Comparison of ENCODE assay signal across 9 cellular contexts in genomic region chr1:203320546-203321272, GRCh38. TPM values are rescaled to one million over a fixed set of nuclear protein-coding genes. Genes with fewer than 3 reads are reported as not detected.
DNase-seq lines count a peak whose midpoint lies in the region; ATAC-seq, FAIRE-seq and TF ChIP-seq lines count a peak whose summit lies in the region.
"Had no signal": no experiment of that assay in that cellular context is flagged by ENCODE, and none has a peak within 500 bp of the region (broad histone marks: within the 10 kb centered on the region; RNA-seq: fewer than 3 reads in every experiment).

No MANE protein-coding gene starts in this region.

- H3K9me3 ChIP-seq in OCI-LY1 (ENCODE audit: low read length), result no peaks in the 10 kb centered on the region
- no peaks in the 10 kb centered on the region for H3K9me3 ChIP-seq in GM12878 (replicated peaks; ENCODE audit: control insufficient read depth, insufficient read depth, low read length)
- no peaks in the 10 kb centered on the region for H3K9me3 ChIP-seq in lower lobe of right lung
- no peaks in the 10 kb centered on the region for H3K9me3 ChIP-seq in vagina

- H3K36me3 ChIP-seq in OCI-LY1 (ENCODE audit: insufficient read depth, low read length), result no peaks in the 10 kb centered on the region
- H3K36me3 ChIP-seq in GM12878 (ENCODE audit: control insufficient read depth in 2 of 2, insufficient read depth in 2 of 2, low read length in 1 of 2), result no peaks in the 10 kb centered on the region
- H3K36me3 ChIP-seq in lower lobe of right lung, result no peaks in the 10 kb centered on the region
- no peaks in the 10 kb centered on the region for H3K36me3 ChIP-seq in vagina

- BruUV-seq in GM12878 (replicated peaks; lab: Mats Ljungman, UMichigan), result no TSS peak

- H3K9me2 ChIP-seq in OCI-LY1 (ENCODE audit: low read depth, low read length), result no peaks in the 10 kb centered on the region

- H3K27me3 ChIP-seq in OCI-LY1 (ENCODE audit: insufficient read depth, low read length), result no peaks in the 10 kb centered on the region
- H3K27me3 ChIP-seq in GM12878 (replicated peaks in 1 of 2; ENCODE audit: control insufficient read depth in 2 of 2, insufficient read depth in 2 of 2, low read length in 1 of 2), result no peaks in the 10 kb centered on the region
- H3K27me3 ChIP-seq in lower lobe of right lung (ENCODE audit: low read depth), result no peaks in the 10 kb centered on the region
- H3K27me3 ChIP-seq in vagina, result no peaks in the 10 kb centered on the region

- in situ Hi-C loops in GM12878 (cut with MboI), result no loop called here

- POLR2A ChIA-PET in GM12878 (lab: Charles Lee), result interaction anchor here (0.5 to 9.5 kb wide), 7 partner anchors 9 to 60 kb away, joined by 3 to 395 read pairs (median 7); partner anchors contain the start of gene BTG2

- ATAC-seq in GM21515 (IDR thresholded peaks at IDR 0.05; ENCODE audit: unreplicated experiment) (peak; percentile 66), GM12878 (peak; percentile 68), lower lobe of right lung (peak; percentile 25 to 70)

- H3K9ac ChIP-seq in OCI-LY1 (ENCODE audit: low read length), result peak overlapping the region; percentile 86
- peak overlapping the region; percentile 24 for H3K9ac ChIP-seq in GM12878 (ENCODE audit: control insufficient read depth, insufficient read depth, low read length)

- H3K4me3 ChIP-seq in OCI-LY1 (ENCODE audit: low read depth, low read length, poor library complexity, severe bottlenecking) (peak overlapping the region; percentile 41), GM12878 (no peak overlapping the region; the same call in 1 of the 2 replicates), lower lobe of right lung (no peak overlapping the region), vagina (no peak overlapping the region)
- H3K4me3 ChIP-seq: SK-N-MC had no signal

- H3K4me2 ChIP-seq in OCI-LY1 (ENCODE audit: low read length), result peak overlapping the region; percentile 83
- H3K4me2 ChIP-seq in GM12878 (ENCODE audit: control insufficient read depth, insufficient read depth), result peak overlapping the region; percentile 93

- no peaks in the 10 kb centered on the region for H4K20me1 ChIP-seq in OCI-LY1 (ENCODE audit: insufficient read depth, low read length)
- no peaks in the 10 kb centered on the region for H4K20me1 ChIP-seq in GM12878 (ENCODE audit: control insufficient read depth, insufficient read depth)

- TF ChIP-seq EP300 in Ishikawa (IDR thresholded peaks at IDR 0.05; ENCODE audit: borderline replicate concordance) (no peak), GM12878 (IDR thresholded peaks at IDR 0.05; ENCODE audit: borderline replicate concordance in 1 of 2, control insufficient read depth in 1 of 2, low read depth in 2 of 2, low read length in 2 of 2) (peak; percentile 47 to 89; a peak in 2 of 4 replicates)

- WGBS in GM12878 (ENCODE audit: insufficient coverage, insufficient replicate concordance, low lambda C conversion rate, missing lambda C conversion rate), result 18% methylated on average over 6 of the region's 6 CpGs

- no peak for TF ChIP-seq RAD21 in Ishikawa (IDR thresholded peaks at IDR 0.05; ENCODE audit: low read depth)
- TF ChIP-seq RAD21 in GM12878 (IDR thresholded peaks at IDR 0.05; ENCODE audit: insufficient read depth, low read depth, low read length), result no peak

- TF ChIP-seq POLR2A in GM12878 (IDR thresholded peaks at IDR 0.05; ENCODE audit: low read depth, low read length) (no peak; the same call in 1 of the 2 replicates), vagina (IDR thresholded peaks at IDR 0.05) (no peak)

- peak; percentile 77 for FAIRE-seq in GM12878 (lab: Jason Lieb, UNC)

- H3F3A ChIP-seq in OCI-LY1 (ENCODE audit: insufficient read depth, low read length), result peaks cover 13% of the 10 kb centered on the region; the same call in 1 of the 2 replicates

- DNase-seq in ELR (ENCODE audit: low read depth) (peak; percentile 22), GM12878 (ENCODE audit: low read depth, low spot score) (no peak), lower lobe of right lung (peak; percentile 73), vagina (ENCODE audit: extremely low spot score in 2 of 2) (no peak), hippocampal formation (lab: John Stamatoyannopoulos, UW) (no peak)

- H3K4me1 ChIP-seq in OCI-LY1 (ENCODE audit: insufficient read depth, low read length, severe bottlenecking) (peaks cover 96% of the 10 kb centered on the region), GM12878 (ENCODE audit: control insufficient read depth, insufficient read depth, low read length) (peaks cover 56% of the 10 kb centered on the region), lower lobe of right lung (peaks cover 85% of the 10 kb centered on the region), vagina (peaks cover 53% of the 10 kb centered on the region)

- H3K27ac ChIP-seq in OCI-LY1 (ENCODE audit: low read depth, low read length, poor library complexity, severe bottlenecking), result peak overlapping the region; percentile 98
- peak overlapping the region; percentile 70 for H3K27ac ChIP-seq in GM12878 (ENCODE audit: control insufficient read depth, insufficient read depth)
- peak overlapping the region; percentile 97 for H3K27ac ChIP-seq in lower lobe of right lung
- H3K27ac ChIP-seq in vagina, result peak overlapping the region; percentile 71
- H3K27ac ChIP-seq: SK-N-MC had no signal

- RAD21 ChIA-PET in GM12878 (lab: Charles Lee; ENCODE audit: unreplicated experiment), result interaction anchor here (0.6 to 9.5 kb wide), 7 partner anchors 10 to 51 kb away, joined by 3 to 541 read pairs (median 5); partner anchors contain the start of gene BTG2

- CTCF ChIA-PET in GM12878 (lab: Yijun Ruan, JAX), result interaction anchor here (1.2 to 10.0 kb wide), 14 partner anchors 12 to 282 kb away, joined by 3 to 281 read pairs (median 6); partner anchors contain the start of gene BTG2

- intact Hi-C loops in GM12878 (cut with micrococcal nuclease; ENCODE audit: unreplicated experiment) (loop anchor here (1.0 kb wide), 1 partner anchor 33 kb away; no protein-coding TSS in a partner anchor), lower lobe of right lung (cut with DNase I) (no loop called here), vagina (cut with DNase I) (no loop called here)

- TF ChIP-seq CTCF in OCI-LY1 (IDR thresholded peaks at IDR 0.05; ENCODE audit: low read length), result no peak
- TF ChIP-seq CTCF in GM12878 (IDR thresholded peaks at IDR 0.05 in 2 of 3, conservative IDR thresholded peaks at IDR 0.05 in 1 of 3; ENCODE audit: control insufficient read depth in 2 of 3, extremely low read depth in 1 of 3, insufficient read depth in 1 of 3, low read depth in 3 of 3, low read length in 3 of 3), result no peak
- TF ChIP-seq CTCF in lower lobe of right lung (IDR thresholded peaks at IDR 0.05), result no peak
- TF ChIP-seq CTCF in vagina (IDR thresholded peaks at IDR 0.05), result no peak

- SMC1A ChIA-PET in GM12878 (lab: Charles Lee; ENCODE audit: uncharacterized antibody, unreplicated experiment), result interaction anchor here (1.0 to 9.8 kb wide), 5 partner anchors 11 to 56 kb away, joined by 3 to 590 read pairs (median 16); partner anchors contain the start of gene BTG2

- H2AFZ ChIP-seq in OCI-LY1 (ENCODE audit: low read length), result no peak overlapping the region
- H2AFZ ChIP-seq in GM12878 (ENCODE audit: control insufficient read depth, low read depth, low read length), result peak overlapping the region; percentile 50

- H3K79me2 ChIP-seq in OCI-LY1 (ENCODE audit: insufficient read depth, low read length) (no peaks in the 10 kb centered on the region), GM12878 (ENCODE audit: control insufficient read depth, insufficient read depth, low read length) (peaks cover 5% of the 10 kb centered on the region)

TF ChIP-seq in Ishikawa, 13 proteins besides CTCF, POLR2A, EP300 and RAD21 (continues in another document):
- no peak for TF ChIP-seq YY1 (IDR thresholded peaks at IDR 0.05; ENCODE audit: low read depth)

TF ChIP-seq in GM12878, 131 proteins besides CTCF, POLR2A, EP300 and RAD21 (continues in another document):
- no peak for TF ChIP-seq MTA3 (IDR thresholded peaks at IDR 0.05; ENCODE audit: borderline replicate concordance, low read length)

RNA-seq across cellular contexts. Expression of gene BTG2, which starts 15.4 kb away (rescaled TPM):
- 76.6 and 80.8 TPM in 2 replicates for total RNA-seq in GM12878 (2013; cell fraction: nucleolus; rRNA removed)
- 127 and 144 TPM in 2 replicates for total RNA-seq in GM12878 (2014; rRNA removed)
- total RNA-seq in GM12878 (2014; rRNA removed; fragmentation: Illumina TruSeq; extraction: Trizol), result 66.4 and 68.1 TPM in 2 replicates
- 109 TPM in 2 replicates for total RNA-seq in GM12878 (2021)
- polyA plus RNA-seq in GM12878 (2011; ENCODE audit: low read depth), result 33.7 TPM
- 131 and 136 TPM in 2 replicates for polyA plus RNA-seq in GM12878 (2011; rRNA removed)
- polyA plus RNA-seq in GM12878 (2011; cell fraction: cytosol; rRNA removed), result 145 and 154 TPM in 2 replicates
- 101 and 145 TPM in 2 replicates for polyA plus RNA-seq in GM12878 (2011; cell fraction: nucleus; rRNA removed)
- polyA plus RNA-seq in GM12878 (2012), result 41.9 and 88.4 TPM in 2 replicates
- polyA plus RNA-seq in GM12878 (2014; fragmentation: Illumina TruSeq; extraction: Trizol), result 93.3 and 104 TPM in 2 replicates
- polyA plus RNA-seq in GM12878 (2014; fragmentation: Nextera tagmentation; extraction: Ambion mirVana), result 10 to 100 TPM; 23.3 to 37.2 TPM
- 160 and 187 TPM in 2 replicates for polyA plus RNA-seq in GM12878 (2014; rRNA removed)
- 100 to 1,000 TPM in 1 of 2 experiments, 10 to 100 TPM in 1; 91.0 to 103 TPM for polyA plus RNA-seq in GM12878 (2016; fragmentation: Nextera tagmentation; extraction: Ambion mirVana)
- 90.9 and 155 TPM in 2 replicates for polyA minus RNA-seq in GM12878 (2011; rRNA and poly(A)+ RNA removed)
- 84.2 and 93.8 TPM in 2 replicates for polyA minus RNA-seq in GM12878 (2011; cell fraction: cytosol; rRNA and poly(A)+ RNA removed)
- polyA minus RNA-seq in GM12878 (2011; cell fraction: nucleus; rRNA and poly(A)+ RNA removed), result 110 and 138 TPM in 2 replicates
- 96.7 TPM for total RNA-seq in lower lobe of right lung
- total RNA-seq in vagina, result 191 TPM

RNA-seq across cellular contexts. Expression of gene FMOD, which starts 30.2 kb away (rescaled TPM):
- total RNA-seq in GM12878 (2013; cell fraction: nucleolus; rRNA removed), result 0.17 TPM in 1 of 2 replicates, not detected in the other
- total RNA-seq in GM12878 (2014; rRNA removed), result not detected in 2 replicates
- not detected in 2 replicates for total RNA-seq in GM12878 (2014; rRNA removed; fragmentation: Illumina TruSeq; extraction: Trizol)
- 0.19 and 0.26 TPM in 2 replicates for total RNA-seq in GM12878 (2021)
- 0.08 TPM for polyA plus RNA-seq in GM12878 (2011; ENCODE audit: low read depth)
- 0.11 and 0.27 TPM in 2 replicates for polyA plus RNA-seq in GM12878 (2011; rRNA removed)
- polyA plus RNA-seq in GM12878 (2011; cell fraction: cytosol; rRNA removed), result 0.13 and 0.15 TPM in 2 replicates
- 0.06 and 0.07 TPM in 2 replicates for polyA plus RNA-seq in GM12878 (2011; cell fraction: nucleus; rRNA removed)
- polyA plus RNA-seq in GM12878 (2012), result 0.07 TPM in 1 of 2 replicates, not detected in the other
- polyA plus RNA-seq in GM12878 (2014; fragmentation: Illumina TruSeq; extraction: Trizol), result 0.03 TPM in 1 of 2 replicates, not detected in the other
- not detected for polyA plus RNA-seq in GM12878 (2014; fragmentation: Nextera tagmentation; extraction: Ambion mirVana)
- polyA plus RNA-seq in GM12878 (2014; rRNA removed), result not detected in 2 replicates
- not detected for polyA plus RNA-seq in GM12878 (2016; fragmentation: Nextera tagmentation; extraction: Ambion mirVana)
- polyA minus RNA-seq in GM12878 (2011; rRNA and poly(A)+ RNA removed), result 0.10 TPM in 1 of 2 replicates, not detected in the other
- not detected in 2 replicates for polyA minus RNA-seq in GM12878 (2011; cell fraction: cytosol; rRNA and poly(A)+ RNA removed)
- 0.12 TPM in 1 of 2 replicates, not detected in the other for polyA minus RNA-seq in GM12878 (2011; cell fraction: nucleus; rRNA and poly(A)+ RNA removed)
- 28.9 TPM for total RNA-seq in lower lobe of right lung
- total RNA-seq in vagina, result 80.3 TPM

Comparison
In these comparisons a context has a peak if more than half of its experiments do, and no peak if none do; other contexts are left out.
1. DNase-seq: peak in ELR (single experiment) and lower lobe of right lung (single experiment); none in GM12878 (single experiment), vagina (0 of 2) and hippocampal formation (0 of 2).
2. RNA of gene FMOD, which starts 30.2 kb away (total RNA-seq): 80.3 TPM in vagina (single experiment) and 28.9 TPM in lower lobe of right lung (single experiment); 0.17 to 0.26 TPM in GM12878; every median in the first group is over 10 times any median in the second.
3. Peak in every context shown above with its lines, with median percentiles within 50 percentile points of each other: ATAC-seq and H3K27ac ChIP-seq.